11 cellular contexts compared by ENCODE assay signal in the genomic region with DNA sequence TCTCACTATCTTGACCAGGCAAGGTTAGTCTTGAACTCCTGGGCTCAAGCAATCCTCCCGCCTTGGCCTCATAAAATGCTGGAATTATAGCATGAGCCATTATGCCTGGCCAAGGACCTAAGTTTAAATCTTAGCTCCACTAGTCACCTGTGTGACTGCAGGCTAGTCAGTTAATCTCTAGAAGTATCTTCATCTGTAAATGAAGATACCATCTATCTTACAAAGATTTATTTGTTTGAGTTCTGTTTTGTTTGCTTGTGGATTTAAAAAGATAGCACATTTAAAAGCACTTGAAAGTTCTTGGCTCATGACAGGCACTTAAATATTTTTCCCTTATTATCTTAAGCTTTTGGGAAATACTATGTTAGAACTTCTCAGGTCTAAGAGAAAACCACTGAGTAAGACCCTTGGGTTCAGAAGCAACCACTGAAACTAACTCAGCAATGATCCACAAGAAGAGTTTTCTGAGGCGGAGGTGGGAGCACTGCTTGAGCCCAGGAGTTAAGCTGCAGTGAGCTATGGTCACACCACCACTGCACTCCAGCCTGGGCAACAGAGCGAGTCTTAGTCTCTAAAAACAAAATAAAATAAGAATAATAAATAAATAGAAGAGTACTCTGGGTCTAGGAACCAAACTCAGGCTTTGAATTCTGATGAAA. TPM values are rescaled to one million over a fixed set of nuclear protein-coding genes. Genes with fewer than 3 reads are reported as not detected.
DNase-seq lines count a peak whose midpoint lies in the region; ATAC-seq and TF ChIP-seq lines count a peak whose summit lies in the region.
"Had no signal": no experiment of that assay in that cellular context is flagged by ENCODE, and none has a peak within 500 bp of the region (broad histone marks: within the 10 kb centered on the region; RNA-seq: fewer than 3 reads in every experiment).

No MANE protein-coding gene starts in this region.

- no peaks in the 10 kb centered on the region for H3K9me2 ChIP-seq in OCI-LY1 (ENCODE audit: low read depth, low read length)

- no peak overlapping the region for H3K4me2 ChIP-seq in OCI-LY1 (ENCODE audit: low read length)

- peaks cover 42 to 57% of the 10 kb centered on the region in 2 donors for H3K4me1 Mint-ChIP-seq in effector memory CD8-positive, alpha-beta T cell (ENCODE audit: low read depth in 2 of 2)
- peaks cover 59% of the 10 kb centered on the region for H3K4me1 Mint-ChIP-seq in stimulated activated memory B cell treated with anti-CD40 and anti-IgM and Interleukin-4, amounts not matched to agents 10 μg/mL and 1 μg/mL and 100 μg/mL, for 72 hours
- peaks cover 33% of the 10 kb centered on the region for H3K4me1 Mint-ChIP-seq in progenitor cell of endocrine pancreas (ENCODE audit: low read depth)

- TF ChIP-seq CTCF in OCI-LY1 (IDR thresholded peaks at IDR 0.05; ENCODE audit: low read length) (no peak), brain microvascular endothelial cell (IDR thresholded peaks at IDR 0.05; ENCODE audit: low read depth, low read length, missing control alignments) (no peak), progenitor cell of endocrine pancreas (IDR thresholded peaks at IDR 0.05; ENCODE audit: unreplicated experiment) (no peak)

- peaks cover 0 to 2% of the 10 kb centered on the region in 2 donors for H3K9me3 Mint-ChIP-seq in effector memory CD8-positive, alpha-beta T cell
- peaks cover 3% of the 10 kb centered on the region for H3K9me3 Mint-ChIP-seq in stimulated activated memory B cell treated with anti-CD40 and anti-IgM and Interleukin-4, amounts not matched to agents 10 μg/mL and 1 μg/mL and 100 μg/mL, for 72 hours
- H3K9me3 Mint-ChIP-seq in progenitor cell of endocrine pancreas (ENCODE audit: low read depth) = peaks cover 14% of the 10 kb centered on the region

- H3K36me3 ChIP-seq in OCI-LY1 (ENCODE audit: insufficient read depth, low read length) (peaks cover 55% of the 10 kb centered on the region), brain microvascular endothelial cell (replicated peaks) (no peaks in the 10 kb centered on the region)

- peak overlapping the region; percentile 57 for H3K27ac ChIP-seq in OCI-LY1 (ENCODE audit: low read depth, low read length, poor library complexity, severe bottlenecking)
- no peak overlapping the region for H3K27ac ChIP-seq in brain microvascular endothelial cell

- peak; percentile 47 for ATAC-seq in GM18907 (IDR thresholded peaks at IDR 0.05; ENCODE audit: unreplicated experiment)
- ATAC-seq in effector memory CD8-positive, alpha-beta T cell (replicated peaks) = no peak
- ATAC-seq in stimulated activated memory B cell treated with anti-CD40 and anti-IgM and Interleukin-4, amounts not matched to agents 10 μg/mL and 1 μg/mL and 100 μg/mL, for 72 hours = no peak

- no peaks in the 10 kb centered on the region for H3F3A ChIP-seq in OCI-LY1 (ENCODE audit: insufficient read depth, low read length)

- H3K9me3 ChIP-seq in OCI-LY1 (ENCODE audit: low read length) = peaks cover 3% of the 10 kb centered on the region; the same call in 1 of the 2 replicates

- no peak overlapping the region for H2AFZ ChIP-seq in OCI-LY1 (ENCODE audit: low read length)

- H3K27me3 ChIP-seq in OCI-LY1 (ENCODE audit: insufficient read depth, low read length) = no peaks in the 10 kb centered on the region
- no peaks in the 10 kb centered on the region for H3K27me3 ChIP-seq in brain microvascular endothelial cell (replicated peaks)

- peak overlapping the region; percentile 45 to 70 for H3K4me3 Mint-ChIP-seq in effector memory CD8-positive, alpha-beta T cell
- H3K4me3 Mint-ChIP-seq in stimulated activated memory B cell treated with anti-CD40 and anti-IgM and Interleukin-4, amounts not matched to agents 10 μg/mL and 1 μg/mL and 100 μg/mL, for 72 hours = peak overlapping the region; percentile 23
- no peak overlapping the region for H3K4me3 Mint-ChIP-seq in progenitor cell of endocrine pancreas (ENCODE audit: low read depth)

- no peaks in the 10 kb centered on the region for H4K20me1 ChIP-seq in OCI-LY1 (ENCODE audit: insufficient read depth, low read length)

- H3K4me1 ChIP-seq in OCI-LY1 (ENCODE audit: insufficient read depth, low read length, severe bottlenecking) = peaks cover 38% of the 10 kb centered on the region

- no peak for DNase-seq in effector memory CD8-positive, alpha-beta T cell
- DNase-seq in brain microvascular endothelial cell = no peak
- no peak for DNase-seq in progenitor cell of endocrine pancreas (ENCODE audit: low spot score, unreplicated experiment)
- no peak for DNase-seq in NCI-H1105 treated with DMSO at 0.1 percent for 48 hours (lab: John Stamatoyannopoulos, UW)
- DNase-seq: DMS53; kidney glomerular epithelial cell; NCI-H187 treated with DMSO at 0.1 percent for 48 hours; stimulated activated CD4-positive, alpha-beta T cell treated with anti-CD3 and anti-CD28 coated beads, Interleukin-4, amount 100 ng/mL, for 4 hours had no signal

- peak overlapping the region; percentile 73 to 87 for H3K27ac Mint-ChIP-seq in effector memory CD8-positive, alpha-beta T cell
- peak overlapping the region; percentile 74 for H3K27ac Mint-ChIP-seq in stimulated activated memory B cell treated with anti-CD40 and anti-IgM and Interleukin-4, amounts not matched to agents 10 μg/mL and 1 μg/mL and 100 μg/mL, for 72 hours
- no peak overlapping the region for H3K27ac Mint-ChIP-seq in progenitor cell of endocrine pancreas

- no peaks in the 10 kb centered on the region for H3K27me3 Mint-ChIP-seq in effector memory CD8-positive, alpha-beta T cell
- H3K27me3 Mint-ChIP-seq in stimulated activated memory B cell treated with anti-CD40 and anti-IgM and Interleukin-4, amounts not matched to agents 10 μg/mL and 1 μg/mL and 100 μg/mL, for 72 hours = no peaks in the 10 kb centered on the region
- no peaks in the 10 kb centered on the region for H3K27me3 Mint-ChIP-seq in progenitor cell of endocrine pancreas

- H3K4me3 ChIP-seq in OCI-LY1 (ENCODE audit: low read depth, low read length, poor library complexity, severe bottlenecking) (no peak overlapping the region), brain microvascular endothelial cell (ENCODE audit: low read depth, low read length) (no peak overlapping the region)

- H3K79me2 ChIP-seq in OCI-LY1 (ENCODE audit: insufficient read depth, low read length) = peaks cover 71% of the 10 kb centered on the region

- in situ Hi-C loops in brain microvascular endothelial cell (cut with HindIII; ENCODE audit: low pct_ligation_motif_present, low sequenced_read_pairs) = no loop called here

- H3K36me3 Mint-ChIP-seq in effector memory CD8-positive, alpha-beta T cell (ENCODE audit: insufficient read depth) = peaks cover 3% of the 10 kb centered on the region
- peaks cover 51% of the 10 kb centered on the region for H3K36me3 Mint-ChIP-seq in stimulated activated memory B cell treated with anti-CD40 and anti-IgM and Interleukin-4, amounts not matched to agents 10 μg/mL and 1 μg/mL and 100 μg/mL, for 72 hours
- peaks cover 30% of the 10 kb centered on the region for H3K36me3 Mint-ChIP-seq in progenitor cell of endocrine pancreas (ENCODE audit: insufficient read depth)

- no peak overlapping the region for H3K9ac ChIP-seq in OCI-LY1 (ENCODE audit: low read length)

RNA-seq across cellular contexts. Expression of a gene that starts 19.1 kb away (rescaled TPM):
- 51.1 and 57.2 TPM in 2 replicates for total RNA-seq in progenitor cell of endocrine pancreas
